In genomic region chr2:141947715-141948114, GRCh38 we compare ENCODE assay signal across 31 cellular contexts.
"Had no signal": no experiment of that assay in that cellular context is flagged by ENCODE, and none has a peak within 500 bp of the region (broad histone marks: within the 10 kb centered on the region; RNA-seq: fewer than 3 reads in every experiment).

No MANE protein-coding gene starts in this region.

- ATAC-seq: Panc1 had no signal

- DNase-seq: Karpas-422, NCI-H1048, NCI-H1092 treated with DMSO at 0.1 percent for 48 hours, NCI-H1105 treated with DMSO at 0.1 percent for 48 hours, NCI-H1417, NCI-H1436, NCI-H146, NCI-H1694, NCI-H187, NCI-H1930, NCI-H2029 treated with DMSO at 0.1 percent for 48 hours, NCI-H2081 treated with DMSO at 0.1 percent for 48 hours, NCI-H2107, NCI-H2171, NCI-H226, NCI-H446 treated with DMSO at 0.1 percent for 48 hours, NCI-H510A, NCI-H524, NCI-H526, NCI-H69, NCI-H748 treated with DMSO at 0.1 percent for 48 hours, NCI-H82, PC-9, Right ventricle myocardium superior, RPMI8226, SHP77 treated with DMSO at 0.1 percent for 48 hours, SK-N-SH, SW 1271, T-helper 1 cell had no signal

- H3K27me3 ChIP-seq: SJSA1 had no signal

- H2AFZ ChIP-seq: PC-9 had no signal

- H3K4me2 ChIP-seq: PC-9, SK-N-SH had no signal

- H3K4me1 ChIP-seq: SJSA1 had no signal

- H3K9me3 ChIP-seq: SJSA1, SK-N-SH had no signal

- H3K36me3 ChIP-seq: SJSA1 had no signal

- H3K9ac ChIP-seq: SK-N-SH had no signal

- H3K4me3 ChIP-seq: PC-9, SJSA1 had no signal

- H3K27ac ChIP-seq: PC-9, SJSA1 had no signal
